Comparison of ENCODE assay signal across 1 cellular context in genomic region chr10:130935897-130936550, GRCh38.
TF ChIP-seq lines count a peak whose summit lies in the region.

No MANE protein-coding gene starts in this region.

TF ChIP-seq in HepG2, 621 proteins besides CTCF, POLR2A, EP300 and RAD21 (continued from another document):
- TF ChIP-seq ZNF276 (CRISPR knock-in tag; IDR thresholded peaks at IDR 0.05; ENCODE audit: low read depth) = no peak
- no peak for TF ChIP-seq STAT6 (CRISPR knock-in tag; IDR thresholded peaks at IDR 0.05; ENCODE audit: borderline replicate concordance)
- no peak for TF ChIP-seq YEATS2 (CRISPR knock-in tag; IDR thresholded peaks at IDR 0.05; ENCODE audit: borderline replicate concordance)
